ENCODE assay signal across 25 cellular contexts in genomic region chr2:222133897-222134296, GRCh38.
"Had no signal": no experiment of that assay in that cellular context is flagged by ENCODE, and none has a peak within 500 bp of the region (broad histone marks: within the 10 kb centered on the region; RNA-seq: fewer than 3 reads in every experiment).

No MANE protein-coding gene starts in this region.

- H3K4me1 ChIP-seq: colonic mucosa, esophagus muscularis mucosa, esophagus squamous epithelium, foreskin keratinocyte, gastrocnemius medialis, gastroesophageal sphincter, heart left ventricle, heart right ventricle had no signal

- H3K4me3 Mint-ChIP-seq: dendritic cell treated with granulocyte-macrophage colony-stimulating factor and Interleukin-4, amounts not matched to agents 40 ng/mL and 50 ng/mL, for 4 days; effector memory CD8-positive, alpha-beta T cell; endodermal cell had no signal

- ATAC-seq: effector memory CD8-positive, alpha-beta T cell; esophagus mucosa; foreskin keratinocyte; gastrocnemius medialis; gastroesophageal sphincter; heart left ventricle; heart right ventricle had no signal

- H3K9me3 Mint-ChIP-seq: endodermal cell had no signal

- H3K4me1 Mint-ChIP-seq: endodermal cell had no signal

- H3K36me3 ChIP-seq: colonic mucosa, esophagus muscularis mucosa, esophagus squamous epithelium, gastrocnemius medialis, gastroesophageal sphincter, heart left ventricle, heart right ventricle had no signal

- H3K27me3 ChIP-seq: colonic mucosa, esophagus muscularis mucosa, esophagus squamous epithelium, gastrocnemius medialis had no signal

- H3K27ac ChIP-seq: colonic mucosa, coronary artery, dorsolateral prefrontal cortex, epithelial cell of prostate, esophagus muscularis mucosa, esophagus squamous epithelium, foreskin keratinocyte, gastrocnemius medialis, gastroesophageal sphincter, heart left ventricle, heart right ventricle had no signal

- H3K9me3 ChIP-seq: colonic mucosa, esophagus squamous epithelium had no signal

- H3K4me3 ChIP-seq: colonic mucosa, coronary artery, dorsolateral prefrontal cortex, esophagus muscularis mucosa, esophagus squamous epithelium, gastrocnemius medialis, gastroesophageal sphincter, heart left ventricle, heart right ventricle had no signal

- H3K27ac Mint-ChIP-seq: dendritic cell treated with granulocyte-macrophage colony-stimulating factor and Interleukin-4, amounts not matched to agents 40 ng/mL and 50 ng/mL, for 4 days; effector memory CD8-positive, alpha-beta T cell; endodermal cell had no signal

- DNase-seq: colonic mucosa; cortex of kidney; dermis blood vessel endothelial cell; dorsolateral prefrontal cortex; effector CD4-positive, alpha-beta T cell; effector CD8-positive, alpha-beta T cell; effector memory CD4-positive, alpha-beta T cell; effector memory CD8-positive, alpha-beta T cell; endodermal cell; erythroblast; esophagus squamous epithelium; foreskin fibroblast; foreskin keratinocyte; foreskin melanocyte; gastrocnemius medialis; glutamatergic neuron; head of caudate nucleus; heart left ventricle; heart right ventricle had no signal

- H3K27me3 Mint-ChIP-seq: dendritic cell treated with granulocyte-macrophage colony-stimulating factor and Interleukin-4, amounts not matched to agents 40 ng/mL and 50 ng/mL, for 4 days; effector memory CD8-positive, alpha-beta T cell had no signal
